ENCODE assay signal across 8 cellular contexts in genomic region chr13:79385694-79386093, GRCh38. TPM values are rescaled to one million over a fixed set of nuclear protein-coding genes. Genes with fewer than 3 reads are reported as not detected.
DNase-seq lines count a peak whose midpoint lies in the region; ATAC-seq and TF ChIP-seq lines count a peak whose summit lies in the region.

No MANE protein-coding gene starts in this region.

- H3K9me3 Mint-ChIP-seq in activated B cell treated with CpG ODN at 0.5 μM for 24 hours, result no peaks in the 10 kb centered on the region
- H3K9me3 Mint-ChIP-seq in stimulated activated memory B cell treated with anti-CD40 and anti-IgM and Interleukin-4, amounts not matched to agents 10 μg/mL and 1 μg/mL and 100 μg/mL, for 72 hours, result no peaks in the 10 kb centered on the region
- no peaks in the 10 kb centered on the region for H3K9me3 Mint-ChIP-seq in activated T-helper 2 cell treated with anti-CD3 and anti-CD28 coated beads, Interferon-gamma antibody, Interleukin-2, Interleukin-4, amounts not matched to agents 10 μg/mL and 5 μg/mL and 100 μg/mL, durations not matched to agents 14 hours and 24 hours and 36 hours

- POLR2A ChIA-PET in activated B cell treated with CpG ODN at 0.5 μM for 24 hours (lab: Charles Lee), result interaction anchor here (0.6 to 1.1 kb wide), 4 partner anchors 8 to 1898 kb away, joined by 3 to 6 read pairs (median 3); partner anchors contain the start of gene RBM26

- H3K36me3 Mint-ChIP-seq in activated B cell treated with CpG ODN at 0.5 μM for 24 hours (ENCODE audit: low read depth), result peaks cover 11% of the 10 kb centered on the region
- peaks cover 18% of the 10 kb centered on the region for H3K36me3 Mint-ChIP-seq in stimulated activated memory B cell treated with anti-CD40 and anti-IgM and Interleukin-4, amounts not matched to agents 10 μg/mL and 1 μg/mL and 100 μg/mL, for 72 hours
- H3K36me3 Mint-ChIP-seq in activated T-helper 2 cell treated with anti-CD3 and anti-CD28 coated beads, Interferon-gamma antibody, Interleukin-2, Interleukin-4, amounts not matched to agents 10 μg/mL and 5 μg/mL and 100 μg/mL, durations not matched to agents 14 hours and 24 hours and 36 hours (ENCODE audit: low read depth), result peaks cover 21% of the 10 kb centered on the region

- peak; percentile 21 for DNase-seq in Daoy (ENCODE audit: low read depth)
- peak; percentile 8 for DNase-seq in GM19240 (ENCODE audit: insufficient read length, low spot score)
- no peak for DNase-seq in activated B cell treated with CpG ODN at 0.5 μM for 24 hours
- no peak for DNase-seq in NCI-H524 (lab: John Stamatoyannopoulos, UW)
- DNase-seq in DMS 273 treated with DMSO at 0.1 percent for 48 hours (lab: John Stamatoyannopoulos, UW), result no peak
- no peak for DNase-seq in activated T-helper 2 cell treated with anti-CD3 and anti-CD28 coated beads, Interferon-gamma antibody, Interleukin-2, Interleukin-4, amounts not matched to agents 10 μg/mL and 5 μg/mL and 100 μg/mL, durations not matched to agents 14 hours and 24 hours and 36 hours (ENCODE audit: low spot score)

- TF ChIP-seq CTCF in activated B cell treated with CpG ODN at 0.5 μM for 24 hours (IDR thresholded peaks at IDR 0.05), result no peak

- ATAC-seq in HG03103 (IDR thresholded peaks at IDR 0.05; ENCODE audit: low read depth, unreplicated experiment), result peak; percentile 93
- ATAC-seq in activated B cell treated with CpG ODN at 0.5 μM for 24 hours (ENCODE audit: low read depth), result peak; percentile 76
- ATAC-seq in stimulated activated memory B cell treated with anti-CD40 and anti-IgM and Interleukin-4, amounts not matched to agents 10 μg/mL and 1 μg/mL and 100 μg/mL, for 72 hours, result peak; percentile 94

- H3K4me3 Mint-ChIP-seq in activated B cell treated with CpG ODN at 0.5 μM for 24 hours, result no peak overlapping the region
- no peak overlapping the region for H3K4me3 Mint-ChIP-seq in stimulated activated memory B cell treated with anti-CD40 and anti-IgM and Interleukin-4, amounts not matched to agents 10 μg/mL and 1 μg/mL and 100 μg/mL, for 72 hours
- no peak overlapping the region for H3K4me3 Mint-ChIP-seq in activated T-helper 2 cell treated with anti-CD3 and anti-CD28 coated beads, Interferon-gamma antibody, Interleukin-2, Interleukin-4, amounts not matched to agents 10 μg/mL and 5 μg/mL and 100 μg/mL, durations not matched to agents 14 hours and 24 hours and 36 hours (ENCODE audit: low read depth)

- no peak overlapping the region for H3K27ac Mint-ChIP-seq in activated B cell treated with CpG ODN at 0.5 μM for 24 hours
- no peak overlapping the region for H3K27ac Mint-ChIP-seq in stimulated activated memory B cell treated with anti-CD40 and anti-IgM and Interleukin-4, amounts not matched to agents 10 μg/mL and 1 μg/mL and 100 μg/mL, for 72 hours
- H3K27ac Mint-ChIP-seq in activated T-helper 2 cell treated with anti-CD3 and anti-CD28 coated beads, Interferon-gamma antibody, Interleukin-2, Interleukin-4, amounts not matched to agents 10 μg/mL and 5 μg/mL and 100 μg/mL, durations not matched to agents 14 hours and 24 hours and 36 hours, result no peak overlapping the region

- intact Hi-C loops in activated B cell treated with CpG ODN at 0.5 μM for 24 hours (cut with micrococcal nuclease), result loop anchor here (1.0 to 10.0 kb wide), 4 partner anchors 8 to 51 kb away; partner anchors contain the start of gene RBM26
- intact Hi-C loops in activated T-helper 2 cell treated with anti-CD3 and anti-CD28 coated beads, Interferon-gamma antibody, Interleukin-2, Interleukin-4, amounts not matched to agents 10 μg/mL and 5 μg/mL and 100 μg/mL, durations not matched to agents 14 hours and 24 hours and 36 hours (cut with micrococcal nuclease), result loop anchor here (1.0 to 5.0 kb wide), 3 partner anchors 8 to 65 kb away; no protein-coding TSS in a partner anchor

- no peaks in the 10 kb centered on the region for H3K27me3 Mint-ChIP-seq in activated B cell treated with CpG ODN at 0.5 μM for 24 hours
- H3K27me3 Mint-ChIP-seq in stimulated activated memory B cell treated with anti-CD40 and anti-IgM and Interleukin-4, amounts not matched to agents 10 μg/mL and 1 μg/mL and 100 μg/mL, for 72 hours, result no peaks in the 10 kb centered on the region
- H3K27me3 Mint-ChIP-seq in activated T-helper 2 cell treated with anti-CD3 and anti-CD28 coated beads, Interferon-gamma antibody, Interleukin-2, Interleukin-4, amounts not matched to agents 10 μg/mL and 5 μg/mL and 100 μg/mL, durations not matched to agents 14 hours and 24 hours and 36 hours (ENCODE audit: low read depth), result no peaks in the 10 kb centered on the region

- CTCF ChIA-PET in activated B cell treated with CpG ODN at 0.5 μM for 24 hours (lab: Charles Lee), result no interaction called here

- peaks cover 80% of the 10 kb centered on the region for H3K4me1 Mint-ChIP-seq in activated B cell treated with CpG ODN at 0.5 μM for 24 hours
- H3K4me1 Mint-ChIP-seq in stimulated activated memory B cell treated with anti-CD40 and anti-IgM and Interleukin-4, amounts not matched to agents 10 μg/mL and 1 μg/mL and 100 μg/mL, for 72 hours, result peaks cover 52% of the 10 kb centered on the region
- H3K4me1 Mint-ChIP-seq in activated T-helper 2 cell treated with anti-CD3 and anti-CD28 coated beads, Interferon-gamma antibody, Interleukin-2, Interleukin-4, amounts not matched to agents 10 μg/mL and 5 μg/mL and 100 μg/mL, durations not matched to agents 14 hours and 24 hours and 36 hours (ENCODE audit: low read depth), result peaks cover 65% of the 10 kb centered on the region

RNA-seq across cellular contexts. Expression of gene RBM26, which starts 20.4 kb away (rescaled TPM):
- 11.4 and 16.1 TPM in 2 replicates for total RNA-seq in Daoy (2014; rRNA removed; shearing (Covaris generic))
- 73.5 and 92.9 TPM in 2 replicates for total RNA-seq in activated B cell treated with CpG ODN at 0.5 μM for 24 hours
- total RNA-seq in activated T-helper 2 cell treated with anti-CD3 and anti-CD28 coated beads, Interferon-gamma antibody, Interleukin-2, Interleukin-4, amounts not matched to agents 10 μg/mL and 5 μg/mL and 100 μg/mL, durations not matched to agents 14 hours and 24 hours and 36 hours, result 93.7 and 94.2 TPM in 2 replicates

Comparison
In these comparisons a context has a peak if more than half of its experiments do, and no peak if none do; other contexts are left out.
1. DNase-seq: peak in Daoy (single experiment) and GM19240 (single experiment); none in activated B cell treated with CpG ODN at 0.5 μM for 24 hours (single experiment), NCI-H524 (0 of 2), DMS 273 treated with DMSO at 0.1 percent for 48 hours (single experiment) and activated T-helper 2 cell treated with anti-CD3 and anti-CD28 coated beads, Interferon-gamma antibody, Interleukin-2, Interleukin-4, amounts not matched to agents 10 μg/mL and 5 μg/mL and 100 μg/mL, durations not matched to agents 14 hours and 24 hours and 36 hours (single experiment).
2. Peak in every context shown above with its lines, with median percentiles within 50 percentile points of each other: ATAC-seq.